ENCODE assay signal across 2 cellular contexts in genomic region chr5:90595766-90596165, GRCh38. TPM values are rescaled to one million over a fixed set of nuclear protein-coding genes. Genes with fewer than 3 reads are reported as not detected.
"Had no signal": no experiment of that assay in that cellular context is flagged by ENCODE, and none has a peak within 500 bp of the region (broad histone marks: within the 10 kb centered on the region; RNA-seq: fewer than 3 reads in every experiment).

No MANE protein-coding gene starts in this region.

RNA-seq across cellular contexts. Expression of gene ADGRV1, which starts 37.2 kb away (rescaled TPM):
- total RNA-seq: GM23248, HFFc6 had no signal
- polyA plus RNA-seq: GM23248 had no signal
